ENCODE assay signal across 8 cellular contexts in genomic region chr2:12718662-12719399, GRCh38. TPM values are rescaled to one million over a fixed set of nuclear protein-coding genes. Genes with fewer than 3 reads are reported as not detected.
DNase-seq lines count a peak whose midpoint lies in the region; TF ChIP-seq lines count a peak whose summit lies in the region.

No MANE protein-coding gene starts in this region.

- H4K5ac ChIP-seq in mesendoderm (ENCODE audit: low read length): no peak overlapping the region

- H3K56ac ChIP-seq in mesendoderm (ENCODE audit: low read length): peak overlapping the region; percentile 88

- peak overlapping the region; percentile 69 for H4K8ac ChIP-seq in mesendoderm (ENCODE audit: low read depth, low read length)

- H3K9ac ChIP-seq in GM23248: peak overlapping the region; percentile 86
- H3K9ac ChIP-seq in mesendoderm (ENCODE audit: low read length): peak overlapping the region; percentile 85

- peak overlapping the region; percentile 66 for H3K27ac ChIP-seq in GM23248
- H3K27ac ChIP-seq in mesendoderm (ENCODE audit: low read depth, low read length): peak overlapping the region; percentile 38
- H3K27ac ChIP-seq in thymus (ENCODE audit: low read depth): peak overlapping the region; percentile 2

- no peak overlapping the region for H2BK15ac ChIP-seq in mesendoderm (replicated peaks; ENCODE audit: low read depth)

- H3K4me1 ChIP-seq in GM23248 (ENCODE audit: insufficient read depth) (peaks cover 44% of the 10 kb centered on the region), mesendoderm (ENCODE audit: control insufficient read depth, low read depth, low read length) (peaks cover 4% of the 10 kb centered on the region), thymus (ENCODE audit: control insufficient read depth, insufficient read depth, low read length) (peaks cover 21% of the 10 kb centered on the region)

- WGBS in GM23248 (ENCODE audit: low coverage in 1 of 2, low lambda C conversion rate in 2 of 2, missing lambda C conversion rate in 2 of 2), 2 experiments: 1 to 2% methylated on average over 20 to 36 of the region's 36 CpGs
- no CpG with 5 or more reads among the region's 36 CpGs for WGBS in mesendoderm (ENCODE audit: extremely low coverage, insufficient coverage, low lambda C conversion rate)
- 6% methylated on average over 36 of the region's 36 CpGs for WGBS in thymus

- H3K4ac ChIP-seq in mesendoderm (ENCODE audit: low read depth, low read length): no peak overlapping the region

- peaks cover 61% of the 10 kb centered on the region for H3K79me2 ChIP-seq in GM23248 (ENCODE audit: insufficient read depth)
- H3K79me2 ChIP-seq in mesendoderm (ENCODE audit: control insufficient read depth, insufficient read depth, low read length): peaks cover 39% of the 10 kb centered on the region

- peak overlapping the region; percentile 98 for H3K4me3 ChIP-seq in GM23248
- H3K4me3 ChIP-seq in cardiac fibroblast (replicated peaks in 1 of 2; ENCODE audit: low read depth in 2 of 2, low read length in 2 of 2): peak overlapping the region; percentile 83 to 88
- peak overlapping the region; percentile 56 for H3K4me3 ChIP-seq in mesendoderm (ENCODE audit: low read length)
- H3K4me3 ChIP-seq in thymus (ENCODE audit: low read length): peak overlapping the region; percentile 92

- H3K9me3 ChIP-seq in GM23248 (ENCODE audit: low read depth) (no peaks in the 10 kb centered on the region), thymus (ENCODE audit: control insufficient read depth) (no peaks in the 10 kb centered on the region)

- no peaks in the 10 kb centered on the region for H3K9me2 ChIP-seq in GM23248 (ENCODE audit: insufficient read depth)

- H3K4me2 ChIP-seq in GM23248 (ENCODE audit: unreplicated experiment) (peak overlapping the region; percentile 92), mesendoderm (ENCODE audit: low read length) (peak overlapping the region; percentile 77)

- H2AFZ ChIP-seq in GM23248: peak overlapping the region; percentile 79

- no peaks in the 10 kb centered on the region; the same call in 1 of the 2 replicates for H3K36me3 ChIP-seq in GM23248 (ENCODE audit: low read depth)
- no peaks in the 10 kb centered on the region for H3K36me3 ChIP-seq in mesendoderm (ENCODE audit: control insufficient read depth, insufficient read depth, low read length)
- H3K36me3 ChIP-seq in thymus (ENCODE audit: control insufficient read depth, insufficient read depth): peaks cover 7% of the 10 kb centered on the region

- no peak overlapping the region for H2BK120ac ChIP-seq in mesendoderm (ENCODE audit: low read depth, low read length)

- no peaks in the 10 kb centered on the region for H3K27me3 ChIP-seq in GM23248 (replicated peaks; ENCODE audit: insufficient read depth)
- no peaks in the 10 kb centered on the region for H3K27me3 ChIP-seq in mesendoderm (ENCODE audit: insufficient read depth, low read length, poor library complexity)
- no peaks in the 10 kb centered on the region for H3K27me3 ChIP-seq in thymus (ENCODE audit: control insufficient read depth, insufficient read depth)

- DNase-seq in GM23248 (peak; percentile 55), SK-N-DZ (ENCODE audit: low spot score) (peak; percentile 41), cardiac fibroblast (ENCODE audit: low read depth in 2 of 2) (peak in 1 of 2 donors; percentile 45), mesendoderm (peak; percentile 78), DMS153 (lab: John Stamatoyannopoulos, UW) (no peak), medulla oblongata (ENCODE audit: extremely low spot score) (no peak), LoVo (ENCODE audit: low spot score) (no peak)

- no peak for TF ChIP-seq CTCF in cardiac fibroblast (IDR thresholded peaks at IDR 0.05; ENCODE audit: low read depth, low read length)

- H4K20me1 ChIP-seq in GM23248 (ENCODE audit: insufficient read depth): peaks cover 4% of the 10 kb centered on the region; the same call in 1 of the 2 replicates

- H3K18ac ChIP-seq in mesendoderm (ENCODE audit: low read length): peak overlapping the region; percentile 69

- in situ Hi-C loops in GM23248 (cut with MboI): loop anchor here (10.0 kb wide), 3 partner anchors 286 to 884 kb away; no protein-coding TSS in a partner anchor

- H3K23ac ChIP-seq in mesendoderm (ENCODE audit: low read length): no peak overlapping the region

- H2AK5ac ChIP-seq in mesendoderm (ENCODE audit: low read length): no peak overlapping the region

- no peak overlapping the region for H2BK5ac ChIP-seq in mesendoderm (ENCODE audit: low read length)

- H3F3A ChIP-seq in GM23248 (ENCODE audit: insufficient read depth): peaks cover 65% of the 10 kb centered on the region

- H3K79me1 ChIP-seq in mesendoderm (ENCODE audit: low read length): peaks cover 7% of the 10 kb centered on the region

RNA-seq across cellular contexts. Expression of gene TRIB2, which starts 2.1 kb away (rescaled TPM):
- total RNA-seq in GM23248 (2014; rRNA removed; shearing (Covaris generic)): 43.8 and 46.9 TPM in 2 replicates
- polyA plus RNA-seq in GM23248 (2016; fragmentation: Nextera tagmentation; extraction: Ambion mirVana) (31.5 and 32.1 TPM in 2 replicates), thymus (69.8 TPM)
- polyA plus RNA-seq in SK-N-DZ (2014; cell fraction: cytosol; rRNA removed): 44.7 and 61.8 TPM in 2 replicates
- 77.1 and 79.1 TPM in 2 replicates for polyA plus RNA-seq in SK-N-DZ (2014; cell fraction: nucleus; rRNA removed)
- 26.0 TPM for polyA plus RNA-seq in mesendoderm (2013, experiment 1 of 2)
- polyA plus RNA-seq in mesendoderm (2013, experiment 2 of 2): 27.0 TPM

Comparison
In these comparisons a context has a peak if more than half of its experiments do, and no peak if none do; other contexts are left out.
1. DNase-seq: peak in GM23248 (single experiment), SK-N-DZ (single experiment) and mesendoderm (single experiment); none in DMS153 (single experiment), medulla oblongata (single experiment) and LoVo (single experiment).
2. H3K27ac ChIP-seq: peak in every context shown above with its lines; median percentile 66 in GM23248; 38 in mesendoderm; 2 in thymus.
3. Peak in every context shown above with its lines, with median percentiles within 50 percentile points of each other: H3K4me3 ChIP-seq.